ENCODE assay signal across 21 cellular contexts in genomic region chr7:2445047-2445446, GRCh38. TPM values are rescaled to one million over a fixed set of nuclear protein-coding genes. Genes with fewer than 3 reads are reported as not detected.
DNase-seq lines count a peak whose midpoint lies in the region; ATAC-seq and TF ChIP-seq lines count a peak whose summit lies in the region.
"Had no signal": no experiment of that assay in that cellular context is flagged by ENCODE, and none has a peak within 500 bp of the region (broad histone marks: within the 10 kb centered on the region; RNA-seq: fewer than 3 reads in every experiment).

No MANE protein-coding gene starts in this region.

- peak; percentile 20 for TF ChIP-seq CTCF in brain microvascular endothelial cell (IDR thresholded peaks at IDR 0.05; ENCODE audit: low read depth, low read length, missing control alignments)
- no peak for TF ChIP-seq CTCF in right atrium auricular region (IDR thresholded peaks at IDR 0.05)

- ATAC-seq in stimulated activated effector memory CD8-positive, alpha-beta T cell treated with anti-CD3 and anti-CD28 coated beads, Interleukin-12 subunit alpha, Interleukin-12 subunit beta, amount 100 ng/mL, for 72 hours: no peak
- no peak for ATAC-seq in activated T-cell treated with anti-CD3 and anti-CD28 coated beads, Interleukin-2, amount 50 U/mL, for 72 hours (replicated peaks in 1 of 2)
- ATAC-seq: activated T-cell treated with anti-CD3 and anti-CD28 coated beads, Interleukin-2, amount 50 U/mL, for 4 hours; esophagus mucosa had no signal

- H3K27ac Mint-ChIP-seq in stimulated activated effector memory CD8-positive, alpha-beta T cell treated with anti-CD3 and anti-CD28 coated beads, Interleukin-12 subunit alpha, Interleukin-12 subunit beta, amount 100 ng/mL, for 72 hours: peak overlapping the region; percentile 20
- no peak overlapping the region for H3K27ac Mint-ChIP-seq in activated T-cell treated with anti-CD3 and anti-CD28 coated beads, Interleukin-2, amount 50 U/mL, for 72 hours
- H3K27ac Mint-ChIP-seq: activated CD4-positive, alpha-beta T cell treated with anti-CD3 and anti-CD28 coated beads, Interleukin-2, amount 10 ng/mL, durations not matched to agents 7 days and 5 days; neural progenitor cell had no signal

- H3K4me3 ChIP-seq in BLaER1 (no peak overlapping the region), brain microvascular endothelial cell (ENCODE audit: low read depth, low read length) (no peak overlapping the region), right atrium auricular region (no peak overlapping the region)
- H3K4me3 ChIP-seq: coronary artery, neural progenitor cell, SJSA1 had no signal

- no peaks in the 10 kb centered on the region for H3K9me3 Mint-ChIP-seq in stimulated activated effector memory CD8-positive, alpha-beta T cell treated with anti-CD3 and anti-CD28 coated beads, Interleukin-12 subunit alpha, Interleukin-12 subunit beta, amount 100 ng/mL, for 72 hours
- H3K9me3 Mint-ChIP-seq in activated T-cell treated with anti-CD3 and anti-CD28 coated beads, Interleukin-2, amount 50 U/mL, for 72 hours: no peaks in the 10 kb centered on the region
- H3K9me3 Mint-ChIP-seq: activated CD4-positive, alpha-beta T cell treated with anti-CD3 and anti-CD28 coated beads, Interleukin-2, amount 10 ng/mL, durations not matched to agents 7 days and 5 days; activated T-cell treated with anti-CD3 and anti-CD28 coated beads, Interleukin-2, amount 50 U/mL, for 4 hours; neural progenitor cell had no signal

- peaks cover 9% of the 10 kb centered on the region for H3K36me3 ChIP-seq in BLaER1
- H3K36me3 ChIP-seq in brain microvascular endothelial cell (replicated peaks): no peaks in the 10 kb centered on the region
- H3K36me3 ChIP-seq in right atrium auricular region: no peaks in the 10 kb centered on the region
- H3K36me3 ChIP-seq: neural progenitor cell, SJSA1 had no signal

- no peaks in the 10 kb centered on the region for H3K27me3 ChIP-seq in BLaER1
- no peaks in the 10 kb centered on the region for H3K27me3 ChIP-seq in brain microvascular endothelial cell (replicated peaks)
- H3K27me3 ChIP-seq in right atrium auricular region: no peaks in the 10 kb centered on the region
- H3K27me3 ChIP-seq: neural progenitor cell, SJSA1 had no signal

- H3K4me2 ChIP-seq in BLaER1: no peak overlapping the region
- H3K4me2 ChIP-seq: neural progenitor cell had no signal

- H3K9ac ChIP-seq in BLaER1: no peak overlapping the region
- H3K9ac ChIP-seq: neural progenitor cell had no signal

- peaks cover 10% of the 10 kb centered on the region for H3K36me3 Mint-ChIP-seq in stimulated activated effector memory CD8-positive, alpha-beta T cell treated with anti-CD3 and anti-CD28 coated beads, Interleukin-12 subunit alpha, Interleukin-12 subunit beta, amount 100 ng/mL, for 72 hours
- H3K36me3 Mint-ChIP-seq in activated T-cell treated with anti-CD3 and anti-CD28 coated beads, Interleukin-2, amount 50 U/mL, for 72 hours (ENCODE audit: insufficient read depth in 2 of 2): no peaks in the 10 kb centered on the region

- peaks cover 41% of the 10 kb centered on the region for H3K4me1 ChIP-seq in BLaER1
- peaks cover 0 to 20% of the 10 kb centered on the region in 2 donors for H3K4me1 ChIP-seq in right atrium auricular region
- H3K4me1 ChIP-seq: neural progenitor cell, SJSA1 had no signal

- no peak for DNase-seq in brain microvascular endothelial cell
- no peak for DNase-seq in right atrium auricular region (ENCODE audit: low spot score)
- DNase-seq in stimulated activated effector memory CD8-positive, alpha-beta T cell treated with anti-CD3 and anti-CD28 coated beads, Interleukin-12 subunit alpha, Interleukin-12 subunit beta, amount 100 ng/mL, for 72 hours (ENCODE audit: low spot score in 2 of 2): no peak
- no peak for DNase-seq in activated T-cell treated with anti-CD3 and anti-CD28 coated beads, Interleukin-2, amount 50 U/mL, for 72 hours
- no peak for DNase-seq in iPS-NIHi7 (ENCODE audit: extremely low spot score)
- no peak for DNase-seq in NCI-H82 (lab: John Stamatoyannopoulos, UW)
- no peak for DNase-seq in activated CD8-positive, alpha-beta memory T cell treated with anti-CD3 and anti-CD28 coated beads, Interleukin-2, amount 50 U/mL, for 48 hours
- DNase-seq: activated CD4-positive, alpha-beta T cell treated with anti-CD3 and anti-CD28 coated beads, Interleukin-2, amount 10 ng/mL, durations not matched to agents 7 days and 5 days; activated T-cell treated with anti-CD3 and anti-CD28 coated beads, Interleukin-2, amount 50 U/mL, for 4 hours; COR-L47; NCI-H2081; NCI-H524 treated with DMSO at 0.1 percent for 48 hours; retina; stimulated activated CD4-positive, alpha-beta T cell treated with anti-CD3 and anti-CD28 coated beads, Interleukin-2, amount 100 ng/mL, for 48 hours; stimulated activated CD8-positive, alpha-beta memory T cell treated with anti-CD3 and anti-CD28 coated beads, Interleukin-4, amount 100 ng/mL, for 48 hours had no signal

- H3K4me3 Mint-ChIP-seq in stimulated activated effector memory CD8-positive, alpha-beta T cell treated with anti-CD3 and anti-CD28 coated beads, Interleukin-12 subunit alpha, Interleukin-12 subunit beta, amount 100 ng/mL, for 72 hours: no peak overlapping the region
- H3K4me3 Mint-ChIP-seq in activated T-cell treated with anti-CD3 and anti-CD28 coated beads, Interleukin-2, amount 50 U/mL, for 72 hours: no peak overlapping the region
- H3K4me3 Mint-ChIP-seq: activated CD4-positive, alpha-beta T cell treated with anti-CD3 and anti-CD28 coated beads, Interleukin-2, amount 10 ng/mL, durations not matched to agents 7 days and 5 days; activated T-cell treated with anti-CD3 and anti-CD28 coated beads, Interleukin-2, amount 50 U/mL, for 4 hours; neural progenitor cell had no signal

- H3K9me3 ChIP-seq in BLaER1 (no peaks in the 10 kb centered on the region), right atrium auricular region (no peaks in the 10 kb centered on the region)
- H3K9me3 ChIP-seq: SJSA1 had no signal

- in situ Hi-C loops in brain microvascular endothelial cell (cut with HindIII; ENCODE audit: low pct_ligation_motif_present, low sequenced_read_pairs): no loop called here

- 0 out of 2 replicates have a peak overlapping the region, but pooled peaks have one; percentile 4 for H3K27ac ChIP-seq in BLaER1
- no peak overlapping the region for H3K27ac ChIP-seq in brain microvascular endothelial cell
- peak overlapping the region; percentile 56 to 63 for H3K27ac ChIP-seq in right atrium auricular region
- H3K27ac ChIP-seq: neural progenitor cell, SJSA1 had no signal

- H4K20me1 ChIP-seq in BLaER1: peaks cover 26% of the 10 kb centered on the region

- no peaks in the 10 kb centered on the region for H3K27me3 Mint-ChIP-seq in activated T-cell treated with anti-CD3 and anti-CD28 coated beads, Interleukin-2, amount 50 U/mL, for 72 hours (ENCODE audit: low read depth)
- H3K27me3 Mint-ChIP-seq: activated CD4-positive, alpha-beta T cell treated with anti-CD3 and anti-CD28 coated beads, Interleukin-2, amount 10 ng/mL, durations not matched to agents 7 days and 5 days had no signal

- peaks cover 18% of the 10 kb centered on the region for H3K4me1 Mint-ChIP-seq in stimulated activated effector memory CD8-positive, alpha-beta T cell treated with anti-CD3 and anti-CD28 coated beads, Interleukin-12 subunit alpha, Interleukin-12 subunit beta, amount 100 ng/mL, for 72 hours
- no peaks in the 10 kb centered on the region for H3K4me1 Mint-ChIP-seq in activated T-cell treated with anti-CD3 and anti-CD28 coated beads, Interleukin-2, amount 50 U/mL, for 72 hours (ENCODE audit: low read depth)
- H3K4me1 Mint-ChIP-seq: activated CD4-positive, alpha-beta T cell treated with anti-CD3 and anti-CD28 coated beads, Interleukin-2, amount 10 ng/mL, durations not matched to agents 7 days and 5 days had no signal

RNA-seq across cellular contexts. Expression of gene GRIFIN, which starts 31.2 kb away (rescaled TPM):
- total RNA-seq in right atrium auricular region: not detected
- not detected for total RNA-seq in activated T-cell treated with anti-CD3 and anti-CD28 coated beads, Interleukin-2, amount 50 U/mL, for 72 hours
- total RNA-seq: activated CD4-positive, alpha-beta T cell treated with anti-CD3 and anti-CD28 coated beads, Interleukin-2, amount 10 ng/mL, durations not matched to agents 7 days and 5 days; activated T-cell treated with anti-CD3 and anti-CD28 coated beads, Interleukin-2, amount 50 U/mL, for 4 hours; esophagus mucosa; mammary epithelial cell; SJSA1 had no signal

RNA-seq across cellular contexts. Expression of gene CHST12, which starts 41.6 kb away (rescaled TPM):
- 10 to 100 TPM; 14.2 to 15.0 TPM for total RNA-seq in right atrium auricular region
- total RNA-seq in activated T-cell treated with anti-CD3 and anti-CD28 coated beads, Interleukin-2, amount 50 U/mL, for 72 hours: 10 to 100 TPM in 1 of 2 donors, 1 to 10 TPM in 1; 5.1 to 10.6 TPM
